ENCODE assay signal across 1 cellular context in the genomic region with DNA sequence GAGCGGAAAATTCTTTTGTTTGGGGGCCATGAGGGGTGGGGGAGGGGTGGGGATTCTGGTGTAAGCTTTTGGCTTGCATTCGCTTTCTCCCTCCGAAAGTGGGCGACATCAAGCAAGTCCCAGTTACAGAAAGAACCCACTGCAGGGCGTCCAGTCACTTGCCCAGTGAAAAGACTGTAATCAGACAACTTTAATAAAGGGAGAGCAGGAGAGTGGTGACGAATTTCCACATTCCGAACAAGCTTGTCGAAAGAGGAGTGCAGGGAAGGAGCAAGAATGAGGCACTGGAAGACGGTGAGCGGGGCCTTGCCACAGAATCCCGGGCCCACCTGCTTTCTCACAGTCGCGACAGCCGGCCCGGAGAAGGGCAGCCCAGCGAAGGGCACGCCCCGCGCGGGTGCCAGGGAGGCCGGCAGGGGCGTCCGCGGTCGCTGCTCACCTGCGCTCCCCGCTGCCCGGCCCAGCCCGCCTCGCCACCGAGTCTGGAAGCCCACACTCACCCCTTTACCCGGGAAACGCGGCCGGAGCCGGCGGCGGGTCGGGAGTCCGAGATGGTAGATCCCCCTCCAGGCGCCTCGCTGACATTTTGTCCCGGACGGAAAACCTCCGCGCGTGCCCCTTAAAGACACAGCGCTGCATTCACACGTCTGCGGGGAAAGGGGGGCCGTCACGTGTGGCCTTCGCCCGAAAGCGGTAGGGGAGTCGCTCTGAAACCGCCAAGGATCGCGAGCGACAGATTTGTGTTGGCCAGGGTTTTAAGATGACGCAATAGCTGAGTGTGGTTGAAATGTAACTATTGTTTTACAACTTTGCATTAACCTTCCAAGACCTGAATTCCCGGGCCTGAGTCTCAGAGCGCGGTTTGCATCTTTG.
TF ChIP-seq lines count a peak whose summit lies in the region.

A gene with protein sequence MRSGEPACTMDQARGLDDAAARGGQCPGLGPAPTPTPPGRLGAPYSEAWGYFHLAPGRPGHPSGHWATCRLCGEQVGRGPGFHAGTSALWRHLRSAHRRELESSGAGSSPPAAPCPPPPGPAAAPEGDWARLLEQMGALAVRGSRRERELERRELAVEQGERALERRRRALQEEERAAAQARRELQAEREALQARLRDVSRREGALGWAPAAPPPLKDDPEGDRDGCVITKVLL (minus strand): TSS at position 675 of the 873 bp plus-strand sequence. CDS start 9,407 bp downstream, outside the sequence.

TF ChIP-seq in SK-N-SH treated with all-trans-retinoic acid at 6 μM for 48 hours, 23 proteins besides CTCF, POLR2A, EP300 and RAD21 (continued from another document):
- TF ChIP-seq, protein P1, sequence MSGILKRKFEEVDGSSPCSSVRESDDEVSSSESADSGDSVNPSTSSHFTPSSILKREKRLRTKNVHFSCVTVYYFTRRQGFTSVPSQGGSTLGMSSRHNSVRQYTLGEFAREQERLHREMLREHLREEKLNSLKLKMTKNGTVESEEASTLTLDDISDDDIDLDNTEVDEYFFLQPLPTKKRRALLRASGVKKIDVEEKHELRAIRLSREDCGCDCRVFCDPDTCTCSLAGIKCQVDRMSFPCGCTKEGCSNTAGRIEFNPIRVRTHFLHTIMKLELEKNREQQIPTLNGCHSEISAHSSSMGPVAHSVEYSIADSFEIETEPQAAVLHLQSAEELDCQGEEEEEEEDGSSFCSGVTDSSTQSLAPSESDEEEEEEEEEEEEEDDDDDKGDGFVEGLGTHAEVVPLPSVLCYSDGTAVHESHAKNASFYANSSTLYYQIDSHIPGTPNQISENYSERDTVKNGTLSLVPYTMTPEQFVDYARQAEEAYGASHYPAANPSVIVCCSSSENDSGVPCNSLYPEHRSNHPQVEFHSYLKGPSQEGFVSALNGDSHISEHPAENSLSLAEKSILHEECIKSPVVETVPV (CRISPR knock-in tag; IDR thresholded peaks at IDR 0.05): no peak
- TF ChIP-seq ZNF70 (CRISPR knock-in tag; IDR thresholded peaks at IDR 0.05) (no peak), CREB5 (CRISPR knock-in tag; IDR thresholded peaks at IDR 0.05; ENCODE audit: low read depth) (no peak), ESRRG (CRISPR knock-in tag; IDR thresholded peaks at IDR 0.05) (no peak), ZC3H10 (CRISPR knock-in tag; IDR thresholded peaks at IDR 0.05) (no peak), ZFP30 (CRISPR knock-in tag; IDR thresholded peaks at IDR 0.05) (no peak), OSR1 (CRISPR knock-in tag; IDR thresholded peaks at IDR 0.05) (no peak), ARNTL (CRISPR knock-in tag; IDR thresholded peaks at IDR 0.05; ENCODE audit: borderline replicate concordance, low read depth) (no peak), ZNF565 (CRISPR knock-in tag; conservative IDR thresholded peaks at IDR 0.05; ENCODE audit: low read depth) (no peak), PPARA (CRISPR knock-in tag; IDR thresholded peaks at IDR 0.05; ENCODE audit: borderline replicate concordance) (no peak), ISL1 (CRISPR knock-in tag; IDR thresholded peaks at IDR 0.05) (no peak), ZNF8 (CRISPR knock-in tag; IDR thresholded peaks at IDR 0.05) (0 out of 2 replicates have a peak, but pooled peaks have one; percentile 32), SNAI2 (CRISPR knock-in tag; IDR thresholded peaks at IDR 0.05) (no peak), TSHZ2 (CRISPR knock-in tag; IDR thresholded peaks at IDR 0.05) (peak; percentile 69; the same call in 1 of the 2 replicates)
- TF ChIP-seq, protein P2, sequence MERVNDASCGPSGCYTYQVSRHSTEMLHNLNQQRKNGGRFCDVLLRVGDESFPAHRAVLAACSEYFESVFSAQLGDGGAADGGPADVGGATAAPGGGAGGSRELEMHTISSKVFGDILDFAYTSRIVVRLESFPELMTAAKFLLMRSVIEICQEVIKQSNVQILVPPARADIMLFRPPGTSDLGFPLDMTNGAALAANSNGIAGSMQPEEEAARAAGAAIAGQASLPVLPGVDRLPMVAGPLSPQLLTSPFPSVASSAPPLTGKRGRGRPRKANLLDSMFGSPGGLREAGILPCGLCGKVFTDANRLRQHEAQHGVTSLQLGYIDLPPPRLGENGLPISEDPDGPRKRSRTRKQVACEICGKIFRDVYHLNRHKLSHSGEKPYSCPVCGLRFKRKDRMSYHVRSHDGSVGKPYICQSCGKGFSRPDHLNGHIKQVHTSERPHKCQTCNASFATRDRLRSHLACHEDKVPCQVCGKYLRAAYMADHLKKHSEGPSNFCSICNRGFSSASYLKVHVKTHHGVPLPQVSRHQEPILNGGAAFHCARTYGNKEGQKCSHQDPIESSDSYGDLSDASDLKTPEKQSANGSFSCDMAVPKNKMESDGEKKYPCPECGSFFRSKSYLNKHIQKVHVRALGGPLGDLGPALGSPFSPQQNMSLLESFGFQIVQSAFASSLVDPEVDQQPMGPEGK (CRISPR knock-in tag; IDR thresholded peaks at IDR 0.05; ENCODE audit: borderline replicate concordance): no peak
